Comparison of ENCODE assay signal across 10 cellular contexts in genomic region chr17:17108681-17109049, GRCh38.
DNase-seq lines count a peak whose midpoint lies in the region; ATAC-seq and TF ChIP-seq lines count a peak whose summit lies in the region.
"Had no signal": no experiment of that assay in that cellular context is flagged by ENCODE, and none has a peak within 500 bp of the region (broad histone marks: within the 10 kb centered on the region; RNA-seq: fewer than 3 reads in every experiment).

No MANE protein-coding gene starts in this region.

- no TSS peak for BruUV-seq in Calu3 (replicated peaks; lab: Mats Ljungman, UMichigan)

- TF ChIP-seq CTCF in Calu3 (IDR thresholded peaks at IDR 0.05; ENCODE audit: unreplicated experiment) (no peak), right atrium auricular region (IDR thresholded peaks at IDR 0.05) (no peak), retinal pigment epithelial cell (conservative IDR thresholded peaks at IDR 0.05; ENCODE audit: low read depth, low read length) (peak; percentile 8)

- ATAC-seq in GM18519 (IDR thresholded peaks at IDR 0.05; ENCODE audit: low FRiP score, unreplicated experiment) = no peak

- H3K27me3 ChIP-seq in right atrium auricular region = no peaks in the 10 kb centered on the region

- H3K9me3 ChIP-seq in right atrium auricular region = no peaks in the 10 kb centered on the region

- H3K4me1 ChIP-seq in right atrium auricular region = peaks cover 0 to 84% of the 10 kb centered on the region in 2 donors

- intact Hi-C loops in Calu3 (cut with micrococcal nuclease; ENCODE audit: unreplicated experiment) = no loop called here

- H3K9me3 Mint-ChIP-seq in Calu3 (ENCODE audit: low read depth, unreplicated experiment) = no peaks in the 10 kb centered on the region
- no peaks in the 10 kb centered on the region for H3K9me3 Mint-ChIP-seq in activated naive CD8-positive, alpha-beta T cell (ENCODE audit: low read depth)
- H3K9me3 Mint-ChIP-seq: activated T-helper 2 cell treated with anti-CD3 and anti-CD28 coated beads, Interferon-gamma antibody, Interleukin-2, Interleukin-4, amounts not matched to agents 10 μg/mL and 5 μg/mL and 100 μg/mL, durations not matched to agents 14 hours and 24 hours and 36 hours had no signal

- peak overlapping the region; percentile 56 for H3K27ac Mint-ChIP-seq in Calu3 (ENCODE audit: unreplicated experiment)
- H3K27ac Mint-ChIP-seq in activated naive CD8-positive, alpha-beta T cell = peak overlapping the region; percentile 59
- H3K27ac Mint-ChIP-seq: activated T-helper 2 cell treated with anti-CD3 and anti-CD28 coated beads, Interferon-gamma antibody, Interleukin-2, Interleukin-4, amounts not matched to agents 10 μg/mL and 5 μg/mL and 100 μg/mL, durations not matched to agents 14 hours and 24 hours and 36 hours had no signal

- no peak overlapping the region for H3K4me3 Mint-ChIP-seq in Calu3 (ENCODE audit: low read depth, unreplicated experiment)
- no peak overlapping the region for H3K4me3 Mint-ChIP-seq in activated naive CD8-positive, alpha-beta T cell

- DNase-seq in Calu3 (no peak), right atrium auricular region (ENCODE audit: low spot score) (no peak), retinal pigment epithelial cell (ENCODE audit: low read depth) (no peak), Kasumi-1 (lab: John Stamatoyannopoulos, UW) (no peak)
- no peak for DNase-seq in stimulated activated naive CD4-positive, alpha-beta T cell treated with Interleukin-2 at 50 U/mL for 16 hours (lab: John Stamatoyannopoulos, UW)
- DNase-seq in activated effector memory CD4-positive, alpha-beta T cell treated with anti-CD3 and anti-CD28 coated beads, Interleukin-2, amount 50 U/mL, for 16 hours = no peak
- DNase-seq: NCI-H524 had no signal

- peak overlapping the region; percentile 20 to 61 for H3K27ac ChIP-seq in right atrium auricular region

- H3K36me3 ChIP-seq in right atrium auricular region = no peaks in the 10 kb centered on the region

- peaks cover 47% of the 10 kb centered on the region for H3K36me3 Mint-ChIP-seq in Calu3 (ENCODE audit: insufficient read depth, unreplicated experiment)
- no peaks in the 10 kb centered on the region for H3K36me3 Mint-ChIP-seq in activated naive CD8-positive, alpha-beta T cell

- no peak overlapping the region for H3K4me3 ChIP-seq in right atrium auricular region
- no peak overlapping the region for H3K4me3 ChIP-seq in retinal pigment epithelial cell (ENCODE audit: low read length)

- CTCF ChIA-PET in Calu3 (lab: Charles Lee) = interaction anchor here (0.7 to 1.6 kb wide), 4 partner anchors 11 to 92 kb away, joined by 3 to 6 read pairs (median 4); no protein-coding TSS in a partner anchor

- H3K27me3 Mint-ChIP-seq in Calu3 (ENCODE audit: unreplicated experiment) = no peaks in the 10 kb centered on the region
- no peaks in the 10 kb centered on the region for H3K27me3 Mint-ChIP-seq in activated naive CD8-positive, alpha-beta T cell

- H3K4me1 Mint-ChIP-seq in Calu3 (ENCODE audit: low read depth, unreplicated experiment) = peaks cover 46% of the 10 kb centered on the region
- H3K4me1 Mint-ChIP-seq in activated naive CD8-positive, alpha-beta T cell (ENCODE audit: low read depth) = peaks cover 65% of the 10 kb centered on the region
